ENCODE assay signal across 22 cellular contexts in the genomic region with DNA sequence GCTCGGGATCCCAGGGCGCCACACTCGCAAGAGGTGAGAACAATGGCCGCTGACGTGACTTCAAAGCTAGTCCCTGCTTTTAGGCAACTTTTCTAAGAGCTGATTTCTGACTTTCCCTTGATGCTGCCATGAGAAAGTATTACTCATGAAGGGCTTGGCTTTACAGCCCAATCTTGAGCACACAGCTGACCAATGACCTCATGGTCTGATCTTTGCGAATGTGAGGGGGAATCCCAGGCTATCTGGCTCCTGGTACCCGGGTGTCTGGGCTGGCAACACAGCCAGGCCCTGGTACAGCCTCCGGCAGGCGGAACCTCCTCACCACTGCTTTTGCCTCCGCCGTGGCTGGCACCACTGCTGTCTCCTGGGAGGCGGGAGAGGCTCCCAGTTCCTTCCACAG. TPM values are rescaled to one million over a fixed set of nuclear protein-coding genes. Genes with fewer than 3 reads are reported as not detected.
DNase-seq lines count a peak whose midpoint lies in the region; ATAC-seq and TF ChIP-seq lines count a peak whose summit lies in the region.
"Had no signal": no experiment of that assay in that cellular context is flagged by ENCODE, and none has a peak within 500 bp of the region (broad histone marks: within the 10 kb centered on the region; RNA-seq: fewer than 3 reads in every experiment).

No MANE protein-coding gene starts in this region.

- ATAC-seq in Right ventricle myocardium inferior (no peak), left ventricle myocardium superior (no peak), HG02840 (IDR thresholded peaks at IDR 0.05; ENCODE audit: low FRiP score, unreplicated experiment) (no peak), HG02938 (IDR thresholded peaks at IDR 0.05; ENCODE audit: unreplicated experiment) (no peak)

- POLR2A ChIA-PET in activated CD4-positive, alpha-beta memory T cell treated with anti-CD3 and anti-CD28 coated beads, Interleukin-2, amount 10 ng/mL, durations not matched to agents 7 days and 5 days (lab: Charles Lee), result no interaction called here

- intact Hi-C loops in Right ventricle myocardium inferior (cut with DNase I), result loop anchor here (5.0 kb wide), 1 partner anchor 36 kb away; no protein-coding TSS in a partner anchor
- intact Hi-C loops in left ventricle myocardium superior (cut with micrococcal nuclease), result no loop called here

- no peak overlapping the region for H3K27ac ChIP-seq in WERI-Rb-1
- H3K27ac ChIP-seq: cardiac muscle cell, tibial artery had no signal

- no peaks in the 10 kb centered on the region for H3K9me3 ChIP-seq in WERI-Rb-1 (ENCODE audit: severe bottlenecking)
- H3K9me3 ChIP-seq: neutrophil, right lobe of liver, SK-N-SH, tibial artery had no signal

- no peaks in the 10 kb centered on the region for H3K27me3 ChIP-seq in WERI-Rb-1 (ENCODE audit: insufficient read depth, low read depth, severe bottlenecking)
- H3K27me3 ChIP-seq: cardiac muscle cell, neutrophil, right lobe of liver, tibial artery had no signal

- peaks cover 20% of the 10 kb centered on the region for H3K36me3 ChIP-seq in WERI-Rb-1
- H3K36me3 ChIP-seq: cardiac muscle cell had no signal

- peaks cover 19% of the 10 kb centered on the region for H3K36me3 Mint-ChIP-seq in activated CD4-positive, alpha-beta memory T cell treated with anti-CD3 and anti-CD28 coated beads, Interleukin-2, amount 10 ng/mL, durations not matched to agents 7 days and 5 days (ENCODE audit: low read depth)

- no peak overlapping the region for H3K4me3 Mint-ChIP-seq in activated CD4-positive, alpha-beta memory T cell treated with anti-CD3 and anti-CD28 coated beads, Interleukin-2, amount 10 ng/mL, durations not matched to agents 7 days and 5 days
- H3K4me3 Mint-ChIP-seq: activated T-cell treated with anti-CD3 and anti-CD28 coated beads, Interleukin-2, amount 50 U/mL, for 24 hours had no signal

- H3K4me1 Mint-ChIP-seq in activated CD4-positive, alpha-beta memory T cell treated with anti-CD3 and anti-CD28 coated beads, Interleukin-2, amount 10 ng/mL, durations not matched to agents 7 days and 5 days, result peaks cover 8% of the 10 kb centered on the region

- TF ChIP-seq CTCF in WERI-Rb-1 (IDR thresholded peaks at IDR 0.05; ENCODE audit: low read depth, low read length), result no peak

- H3K4me3 ChIP-seq in WERI-Rb-1 (ENCODE audit: low read depth, low read length), result no peak overlapping the region
- H3K4me3 ChIP-seq: cardiac muscle cell, right lobe of liver, tibial artery had no signal

- no peak overlapping the region for H3K27ac Mint-ChIP-seq in activated CD4-positive, alpha-beta memory T cell treated with anti-CD3 and anti-CD28 coated beads, Interleukin-2, amount 10 ng/mL, durations not matched to agents 7 days and 5 days
- H3K27ac Mint-ChIP-seq: activated T-cell treated with anti-CD3 and anti-CD28 coated beads, Interleukin-2, amount 50 U/mL, for 24 hours had no signal

- DNase-seq in Right ventricle myocardium inferior (ENCODE audit: missing footprints) (peak; percentile 42), left ventricle myocardium superior (no peak), astrocyte of the hippocampus (ENCODE audit: low read depth, low spot score) (peak; percentile 61), glomerular visceral epithelial cell (ENCODE audit: extremely low spot score) (peak; percentile 88), WERI-Rb-1 (no peak)
- DNase-seq in activated CD4-positive, alpha-beta memory T cell treated with anti-CD3 and anti-CD28 coated beads, Interleukin-2, amount 10 ng/mL, durations not matched to agents 7 days and 5 days, result no peak
- DNase-seq: 8988T; activated CD4-positive, alpha-beta T cell treated with anti-CD3 and anti-CD28 coated beads, Interleukin-2, amount 50 U/mL, for 1 hour; activated T-cell treated with anti-CD3 and anti-CD28 coated beads, Interleukin-2, amount 50 U/mL, for 24 hours; effector CD8-positive, alpha-beta T cell; NCI-H2029; NCI-H524; SK-N-SH; stimulated activated CD4-positive, alpha-beta T cell treated with anti-CD3 and anti-CD28 coated beads, Interleukin-2, amount 100 ng/mL, for 48 hours; stimulated activated CD8-positive, alpha-beta memory T cell treated with anti-CD3 and anti-CD28 coated beads, Interleukin-4, amount 100 ng/mL, for 48 hours; tibial artery had no signal

- no peaks in the 10 kb centered on the region for H3K9me3 Mint-ChIP-seq in activated CD4-positive, alpha-beta memory T cell treated with anti-CD3 and anti-CD28 coated beads, Interleukin-2, amount 10 ng/mL, durations not matched to agents 7 days and 5 days
- H3K9me3 Mint-ChIP-seq: activated naive CD4-positive, alpha-beta T cell treated with anti-CD3 and anti-CD28 coated beads, Interleukin-2, amount 50 U/mL, for 72 hours; activated T-cell treated with anti-CD3 and anti-CD28 coated beads, Interleukin-2, amount 50 U/mL, for 24 hours had no signal

- CTCF ChIA-PET in activated CD4-positive, alpha-beta memory T cell treated with anti-CD3 and anti-CD28 coated beads, Interleukin-2, amount 10 ng/mL, durations not matched to agents 7 days and 5 days (lab: Charles Lee), result no interaction called here

- H3K27me3 Mint-ChIP-seq in activated CD4-positive, alpha-beta memory T cell treated with anti-CD3 and anti-CD28 coated beads, Interleukin-2, amount 10 ng/mL, durations not matched to agents 7 days and 5 days, result no peaks in the 10 kb centered on the region
- H3K27me3 Mint-ChIP-seq: activated T-cell treated with anti-CD3 and anti-CD28 coated beads, Interleukin-2, amount 50 U/mL, for 24 hours had no signal

RNA-seq across cellular contexts. Expression of gene NDUFAF8, which starts 17.5 kb away (rescaled TPM):
- 58.0 TPM for total RNA-seq in Right ventricle myocardium inferior
- total RNA-seq in left ventricle myocardium superior, result 53.7 TPM
- 10 to 100 TPM; 27.8 to 33.5 TPM for total RNA-seq in activated CD4-positive, alpha-beta memory T cell treated with anti-CD3 and anti-CD28 coated beads, Interleukin-2, amount 10 ng/mL, durations not matched to agents 7 days and 5 days

RNA-seq across cellular contexts. Expression of gene TEPSIN, which starts 17.8 kb away (rescaled TPM):
- total RNA-seq in Right ventricle myocardium inferior (11.1 TPM), left ventricle myocardium superior (13.8 TPM)
- 10 to 100 TPM; 55.0 to 55.4 TPM for total RNA-seq in activated CD4-positive, alpha-beta memory T cell treated with anti-CD3 and anti-CD28 coated beads, Interleukin-2, amount 10 ng/mL, durations not matched to agents 7 days and 5 days

RNA-seq across cellular contexts. Expression of gene CEP131, which starts 33.9 kb away (rescaled TPM):
- total RNA-seq in Right ventricle myocardium inferior (8.9 TPM), left ventricle myocardium superior (13.6 TPM)
- 10 to 100 TPM; 10.1 to 11.6 TPM for total RNA-seq in activated CD4-positive, alpha-beta memory T cell treated with anti-CD3 and anti-CD28 coated beads, Interleukin-2, amount 10 ng/mL, durations not matched to agents 7 days and 5 days

RNA-seq across cellular contexts. Expression of gene SLC38A10, which starts 38.5 kb away (rescaled TPM):
- total RNA-seq in Right ventricle myocardium inferior (44.6 TPM), left ventricle myocardium superior (46.6 TPM)
- total RNA-seq in activated CD4-positive, alpha-beta memory T cell treated with anti-CD3 and anti-CD28 coated beads, Interleukin-2, amount 10 ng/mL, durations not matched to agents 7 days and 5 days, result 100 to 1,000 TPM; 112 to 114 TPM

Comparison
In these comparisons a context has a peak if more than half of its experiments do, and no peak if none do; other contexts are left out.
1. DNase-seq: peak in Right ventricle myocardium inferior (single experiment), astrocyte of the hippocampus (single experiment) and glomerular visceral epithelial cell (single experiment); none in left ventricle myocardium superior (single experiment), WERI-Rb-1 (single experiment) and activated CD4-positive, alpha-beta memory T cell treated with anti-CD3 and anti-CD28 coated beads, Interleukin-2, amount 10 ng/mL, durations not matched to agents 7 days and 5 days (single experiment).